Comparison of ENCODE assay signal across 1 cellular context in the genomic region with DNA sequence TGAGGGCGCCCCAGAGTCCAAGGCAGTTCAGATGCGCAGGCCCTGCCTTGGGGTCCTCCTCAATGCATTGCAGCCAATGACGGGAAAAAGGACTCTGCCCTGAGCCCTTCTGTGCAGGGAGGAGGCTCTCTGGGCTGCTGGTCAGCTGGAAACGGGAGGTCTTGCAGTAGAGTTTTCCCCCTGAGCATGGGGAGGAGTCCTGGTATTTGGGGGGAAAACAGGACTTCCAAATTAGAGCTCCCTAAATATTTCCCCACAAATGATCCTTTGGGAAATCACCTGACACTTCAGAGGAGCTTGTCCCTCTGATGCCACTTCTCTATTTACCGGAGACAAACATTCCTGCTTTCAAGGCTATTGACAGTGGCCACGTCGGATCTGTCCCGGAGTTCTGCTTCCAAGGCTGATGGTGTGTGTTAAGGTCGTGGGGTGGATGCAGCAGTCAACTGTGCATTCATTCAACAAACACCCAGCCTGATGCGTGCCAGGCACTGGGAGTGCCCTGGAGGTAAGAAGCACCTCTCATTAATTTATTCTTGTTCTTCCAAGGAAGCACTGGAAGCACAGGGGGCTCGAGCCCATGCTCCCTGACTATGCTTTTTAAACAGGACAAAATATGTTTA.
TF ChIP-seq lines count a peak whose summit lies in the region.

No MANE protein-coding gene starts in this region.

TF ChIP-seq in HepG2, 621 proteins besides CTCF, POLR2A, EP300 and RAD21 (continued from another document and continues in another):
- TF ChIP-seq, protein P1, sequence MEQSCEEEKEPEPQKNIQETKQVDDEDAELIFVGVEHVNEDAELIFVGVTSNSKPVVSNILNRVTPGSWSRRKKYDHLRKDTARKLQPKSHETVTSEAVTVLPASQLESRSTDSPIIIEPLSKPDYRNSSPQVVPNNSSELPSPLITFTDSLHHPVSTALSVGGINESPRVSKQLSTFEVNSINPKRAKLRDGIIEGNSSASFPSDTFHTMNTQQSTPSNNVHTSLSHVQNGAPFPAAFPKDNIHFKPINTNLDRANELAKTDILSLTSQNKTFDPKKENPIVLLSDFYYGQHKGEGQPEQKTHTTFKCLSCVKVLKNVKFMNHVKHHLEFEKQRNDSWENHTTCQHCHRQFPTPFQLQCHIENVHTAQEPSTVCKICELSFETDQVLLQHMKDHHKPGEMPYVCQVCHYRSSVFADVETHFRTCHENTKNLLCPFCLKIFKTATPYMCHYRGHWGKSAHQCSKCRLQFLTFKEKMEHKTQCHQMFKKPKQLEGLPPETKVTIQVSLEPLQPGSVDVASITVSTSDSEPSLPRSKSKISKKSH (CRISPR knock-in tag; IDR thresholded peaks at IDR 0.05; ENCODE audit: borderline replicate concordance): 0 out of 2 replicates have a peak, but pooled peaks have one; percentile 40
- TF ChIP-seq ARNT2 (CRISPR knock-in tag; IDR thresholded peaks at IDR 0.05; ENCODE audit: low read depth): peak; percentile 89
- TF ChIP-seq, protein P2, sequence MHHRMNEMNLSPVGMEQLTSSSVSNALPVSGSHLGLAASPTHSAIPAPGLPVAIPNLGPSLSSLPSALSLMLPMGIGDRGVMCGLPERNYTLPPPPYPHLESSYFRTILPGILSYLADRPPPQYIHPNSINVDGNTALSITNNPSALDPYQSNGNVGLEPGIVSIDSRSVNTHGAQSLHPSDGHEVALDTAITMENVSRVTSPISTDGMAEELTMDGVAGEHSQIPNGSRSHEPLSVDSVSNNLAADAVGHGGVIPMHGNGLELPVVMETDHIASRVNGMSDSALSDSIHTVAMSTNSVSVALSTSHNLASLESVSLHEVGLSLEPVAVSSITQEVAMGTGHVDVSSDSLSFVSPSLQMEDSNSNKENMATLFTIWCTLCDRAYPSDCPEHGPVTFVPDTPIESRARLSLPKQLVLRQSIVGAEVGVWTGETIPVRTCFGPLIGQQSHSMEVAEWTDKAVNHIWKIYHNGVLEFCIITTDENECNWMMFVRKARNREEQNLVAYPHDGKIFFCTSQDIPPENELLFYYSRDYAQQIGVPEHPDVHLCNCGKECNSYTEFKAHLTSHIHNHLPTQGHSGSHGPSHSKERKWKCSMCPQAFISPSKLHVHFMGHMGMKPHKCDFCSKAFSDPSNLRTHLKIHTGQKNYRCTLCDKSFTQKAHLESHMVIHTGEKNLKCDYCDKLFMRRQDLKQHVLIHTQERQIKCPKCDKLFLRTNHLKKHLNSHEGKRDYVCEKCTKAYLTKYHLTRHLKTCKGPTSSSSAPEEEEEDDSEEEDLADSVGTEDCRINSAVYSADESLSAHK (CRISPR knock-in tag; IDR thresholded peaks at IDR 0.05; ENCODE audit: borderline replicate concordance): peak; percentile 57; the same call in 1 of the 2 replicates
- TF ChIP-seq SATB2 (CRISPR knock-in tag; IDR thresholded peaks at IDR 0.05): no peak; the same call in 1 of the 2 replicates
- TF ChIP-seq PPARG (CRISPR knock-in tag; conservative IDR thresholded peaks at IDR 0.05): peak; percentile 90
- TF ChIP-seq, protein P3, sequence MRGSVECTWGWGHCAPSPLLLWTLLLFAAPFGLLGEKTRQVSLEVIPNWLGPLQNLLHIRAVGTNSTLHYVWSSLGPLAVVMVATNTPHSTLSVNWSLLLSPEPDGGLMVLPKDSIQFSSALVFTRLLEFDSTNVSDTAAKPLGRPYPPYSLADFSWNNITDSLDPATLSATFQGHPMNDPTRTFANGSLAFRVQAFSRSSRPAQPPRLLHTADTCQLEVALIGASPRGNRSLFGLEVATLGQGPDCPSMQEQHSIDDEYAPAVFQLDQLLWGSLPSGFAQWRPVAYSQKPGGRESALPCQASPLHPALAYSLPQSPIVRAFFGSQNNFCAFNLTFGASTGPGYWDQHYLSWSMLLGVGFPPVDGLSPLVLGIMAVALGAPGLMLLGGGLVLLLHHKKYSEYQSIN (CRISPR knock-in tag; IDR thresholded peaks at IDR 0.05; ENCODE audit: borderline replicate concordance): no peak
- TF ChIP-seq, protein P4, sequence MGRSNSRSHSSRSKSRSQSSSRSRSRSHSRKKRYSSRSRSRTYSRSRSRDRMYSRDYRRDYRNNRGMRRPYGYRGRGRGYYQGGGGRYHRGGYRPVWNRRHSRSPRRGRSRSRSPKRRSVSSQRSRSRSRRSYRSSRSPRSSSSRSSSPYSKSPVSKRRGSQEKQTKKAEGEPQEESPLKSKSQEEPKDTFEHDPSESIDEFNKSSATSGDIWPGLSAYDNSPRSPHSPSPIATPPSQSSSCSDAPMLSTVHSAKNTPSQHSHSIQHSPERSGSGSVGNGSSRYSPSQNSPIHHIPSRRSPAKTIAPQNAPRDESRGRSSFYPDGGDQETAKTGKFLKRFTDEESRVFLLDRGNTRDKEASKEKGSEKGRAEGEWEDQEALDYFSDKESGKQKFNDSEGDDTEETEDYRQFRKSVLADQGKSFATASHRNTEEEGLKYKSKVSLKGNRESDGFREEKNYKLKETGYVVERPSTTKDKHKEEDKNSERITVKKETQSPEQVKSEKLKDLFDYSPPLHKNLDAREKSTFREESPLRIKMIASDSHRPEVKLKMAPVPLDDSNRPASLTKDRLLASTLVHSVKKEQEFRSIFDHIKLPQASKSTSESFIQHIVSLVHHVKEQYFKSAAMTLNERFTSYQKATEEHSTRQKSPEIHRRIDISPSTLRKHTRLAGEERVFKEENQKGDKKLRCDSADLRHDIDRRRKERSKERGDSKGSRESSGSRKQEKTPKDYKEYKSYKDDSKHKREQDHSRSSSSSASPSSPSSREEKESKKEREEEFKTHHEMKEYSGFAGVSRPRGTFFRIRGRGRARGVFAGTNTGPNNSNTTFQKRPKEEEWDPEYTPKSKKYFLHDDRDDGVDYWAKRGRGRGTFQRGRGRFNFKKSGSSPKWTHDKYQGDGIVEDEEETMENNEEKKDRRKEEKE (IDR thresholded peaks at IDR 0.05): no peak
- TF ChIP-seq, protein P5, sequence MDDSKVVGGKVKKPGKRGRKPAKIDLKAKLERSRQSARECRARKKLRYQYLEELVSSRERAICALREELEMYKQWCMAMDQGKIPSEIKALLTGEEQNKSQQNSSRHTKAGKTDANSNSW (CRISPR knock-in tag; IDR thresholded peaks at IDR 0.05; ENCODE audit: borderline replicate concordance): no peak
- TF ChIP-seq, protein P6, sequence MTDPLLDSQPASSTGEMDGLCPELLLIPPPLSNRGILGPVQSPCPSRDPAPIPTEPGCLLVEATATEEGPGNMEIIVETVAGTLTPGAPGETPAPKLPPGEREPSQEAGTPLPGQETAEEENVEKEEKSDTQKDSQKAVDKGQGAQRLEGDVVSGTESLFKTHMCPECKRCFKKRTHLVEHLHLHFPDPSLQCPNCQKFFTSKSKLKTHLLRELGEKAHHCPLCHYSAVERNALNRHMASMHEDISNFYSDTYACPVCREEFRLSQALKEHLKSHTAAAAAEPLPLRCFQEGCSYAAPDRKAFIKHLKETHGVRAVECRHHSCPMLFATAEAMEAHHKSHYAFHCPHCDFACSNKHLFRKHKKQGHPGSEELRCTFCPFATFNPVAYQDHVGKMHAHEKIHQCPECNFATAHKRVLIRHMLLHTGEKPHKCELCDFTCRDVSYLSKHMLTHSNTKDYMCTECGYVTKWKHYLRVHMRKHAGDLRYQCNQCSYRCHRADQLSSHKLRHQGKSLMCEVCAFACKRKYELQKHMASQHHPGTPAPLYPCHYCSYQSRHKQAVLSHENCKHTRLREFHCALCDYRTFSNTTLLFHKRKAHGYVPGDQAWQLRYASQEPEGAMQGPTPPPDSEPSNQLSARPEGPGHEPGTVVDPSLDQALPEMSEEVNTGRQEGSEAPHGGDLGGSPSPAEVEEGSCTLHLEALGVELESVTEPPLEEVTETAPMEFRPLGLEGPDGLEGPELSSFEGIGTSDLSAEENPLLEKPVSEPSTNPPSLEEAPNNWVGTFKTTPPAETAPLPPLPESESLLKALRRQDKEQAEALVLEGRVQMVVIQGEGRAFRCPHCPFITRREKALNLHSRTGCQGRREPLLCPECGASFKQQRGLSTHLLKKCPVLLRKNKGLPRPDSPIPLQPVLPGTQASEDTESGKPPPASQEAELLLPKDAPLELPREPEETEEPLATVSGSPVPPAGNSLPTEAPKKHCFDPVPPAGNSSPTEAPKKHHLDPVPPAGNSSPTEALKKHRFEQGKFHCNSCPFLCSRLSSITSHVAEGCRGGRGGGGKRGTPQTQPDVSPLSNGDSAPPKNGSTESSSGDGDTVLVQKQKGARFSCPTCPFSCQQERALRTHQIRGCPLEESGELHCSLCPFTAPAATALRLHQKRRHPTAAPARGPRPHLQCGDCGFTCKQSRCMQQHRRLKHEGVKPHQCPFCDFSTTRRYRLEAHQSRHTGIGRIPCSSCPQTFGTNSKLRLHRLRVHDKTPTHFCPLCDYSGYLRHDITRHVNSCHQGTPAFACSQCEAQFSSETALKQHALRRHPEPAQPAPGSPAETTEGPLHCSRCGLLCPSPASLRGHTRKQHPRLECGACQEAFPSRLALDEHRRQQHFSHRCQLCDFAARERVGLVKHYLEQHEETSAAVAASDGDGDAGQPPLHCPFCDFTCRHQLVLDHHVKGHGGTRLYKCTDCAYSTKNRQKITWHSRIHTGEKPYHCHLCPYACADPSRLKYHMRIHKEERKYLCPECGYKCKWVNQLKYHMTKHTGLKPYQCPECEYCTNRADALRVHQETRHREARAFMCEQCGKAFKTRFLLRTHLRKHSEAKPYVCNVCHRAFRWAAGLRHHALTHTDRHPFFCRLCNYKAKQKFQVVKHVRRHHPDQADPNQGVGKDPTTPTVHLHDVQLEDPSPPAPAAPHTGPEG (CRISPR knock-in tag; IDR thresholded peaks at IDR 0.05): peak; percentile 76; the same call in 1 of the 2 replicates
- TF ChIP-seq ZNF644 (CRISPR knock-in tag; IDR thresholded peaks at IDR 0.05; ENCODE audit: low read depth): peak; percentile 69; the same call in 1 of the 2 replicates
- TF ChIP-seq SRY (CRISPR knock-in tag; IDR thresholded peaks at IDR 0.05): no peak
- no peak for TF ChIP-seq PAWR (CRISPR knock-in tag; IDR thresholded peaks at IDR 0.05; ENCODE audit: borderline replicate concordance)
- TF ChIP-seq GZF1 (CRISPR knock-in tag; IDR thresholded peaks at IDR 0.05): no peak
- TF ChIP-seq, protein P7, sequence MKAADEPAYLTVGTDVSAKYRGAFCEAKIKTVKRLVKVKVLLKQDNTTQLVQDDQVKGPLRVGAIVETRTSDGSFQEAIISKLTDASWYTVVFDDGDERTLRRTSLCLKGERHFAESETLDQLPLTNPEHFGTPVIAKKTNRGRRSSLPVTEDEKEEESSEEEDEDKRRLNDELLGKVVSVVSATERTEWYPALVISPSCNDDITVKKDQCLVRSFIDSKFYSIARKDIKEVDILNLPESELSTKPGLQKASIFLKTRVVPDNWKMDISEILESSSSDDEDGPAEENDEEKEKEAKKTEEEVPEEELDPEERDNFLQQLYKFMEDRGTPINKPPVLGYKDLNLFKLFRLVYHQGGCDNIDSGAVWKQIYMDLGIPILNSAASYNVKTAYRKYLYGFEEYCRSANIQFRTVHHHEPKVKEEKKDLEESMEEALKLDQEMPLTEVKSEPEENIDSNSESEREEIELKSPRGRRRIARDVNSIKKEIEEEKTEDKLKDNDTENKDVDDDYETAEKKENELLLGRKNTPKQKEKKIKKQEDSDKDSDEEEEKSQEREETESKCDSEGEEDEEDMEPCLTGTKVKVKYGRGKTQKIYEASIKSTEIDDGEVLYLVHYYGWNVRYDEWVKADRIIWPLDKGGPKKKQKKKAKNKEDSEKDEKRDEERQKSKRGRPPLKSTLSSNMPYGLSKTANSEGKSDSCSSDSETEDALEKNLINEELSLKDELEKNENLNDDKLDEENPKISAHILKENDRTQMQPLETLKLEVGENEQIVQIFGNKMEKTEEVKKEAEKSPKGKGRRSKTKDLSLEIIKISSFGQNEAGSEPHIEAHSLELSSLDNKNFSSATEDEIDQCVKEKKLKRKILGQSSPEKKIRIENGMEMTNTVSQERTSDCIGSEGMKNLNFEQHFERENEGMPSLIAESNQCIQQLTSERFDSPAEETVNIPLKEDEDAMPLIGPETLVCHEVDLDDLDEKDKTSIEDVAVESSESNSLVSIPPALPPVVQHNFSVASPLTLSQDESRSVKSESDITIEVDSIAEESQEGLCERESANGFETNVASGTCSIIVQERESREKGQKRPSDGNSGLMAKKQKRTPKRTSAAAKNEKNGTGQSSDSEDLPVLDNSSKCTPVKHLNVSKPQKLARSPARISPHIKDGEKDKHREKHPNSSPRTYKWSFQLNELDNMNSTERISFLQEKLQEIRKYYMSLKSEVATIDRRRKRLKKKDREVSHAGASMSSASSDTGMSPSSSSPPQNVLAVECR (CRISPR knock-in tag; IDR thresholded peaks at IDR 0.05; ENCODE audit: borderline replicate concordance): peak; percentile 51; the same call in 1 of the 2 replicates
- TF ChIP-seq ZNF672 (CRISPR knock-in tag; IDR thresholded peaks at IDR 0.05): no peak
- TF ChIP-seq YEATS4 (CRISPR knock-in tag; IDR thresholded peaks at IDR 0.05; ENCODE audit: borderline replicate concordance): peak; percentile 80; the same call in 1 of the 2 replicates
- TF ChIP-seq, protein P8, sequence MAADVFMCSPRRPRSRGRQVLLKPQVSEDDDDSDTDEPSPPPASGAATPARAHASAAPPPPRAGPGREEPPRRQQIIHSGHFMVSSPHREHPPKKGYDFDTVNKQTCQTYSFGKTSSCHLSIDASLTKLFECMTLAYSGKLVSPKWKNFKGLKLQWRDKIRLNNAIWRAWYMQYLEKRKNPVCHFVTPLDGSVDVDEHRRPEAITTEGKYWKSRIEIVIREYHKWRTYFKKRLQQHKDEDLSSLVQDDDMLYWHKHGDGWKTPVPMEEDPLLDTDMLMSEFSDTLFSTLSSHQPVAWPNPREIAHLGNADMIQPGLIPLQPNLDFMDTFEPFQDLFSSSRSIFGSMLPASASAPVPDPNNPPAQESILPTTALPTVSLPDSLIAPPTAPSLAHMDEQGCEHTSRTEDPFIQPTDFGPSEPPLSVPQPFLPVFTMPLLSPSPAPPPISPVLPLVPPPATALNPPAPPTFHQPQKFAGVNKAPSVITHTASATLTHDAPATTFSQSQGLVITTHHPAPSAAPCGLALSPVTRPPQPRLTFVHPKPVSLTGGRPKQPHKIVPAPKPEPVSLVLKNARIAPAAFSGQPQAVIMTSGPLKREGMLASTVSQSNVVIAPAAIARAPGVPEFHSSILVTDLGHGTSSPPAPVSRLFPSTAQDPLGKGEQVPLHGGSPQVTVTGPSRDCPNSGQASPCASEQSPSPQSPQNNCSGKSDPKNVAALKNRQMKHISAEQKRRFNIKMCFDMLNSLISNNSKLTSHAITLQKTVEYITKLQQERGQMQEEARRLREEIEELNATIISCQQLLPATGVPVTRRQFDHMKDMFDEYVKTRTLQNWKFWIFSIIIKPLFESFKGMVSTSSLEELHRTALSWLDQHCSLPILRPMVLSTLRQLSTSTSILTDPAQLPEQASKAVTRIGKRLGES (CRISPR knock-in tag; IDR thresholded peaks at IDR 0.05; ENCODE audit: borderline replicate concordance): no peak
- no peak for TF ChIP-seq NFIB (CRISPR knock-in tag; IDR thresholded peaks at IDR 0.05; ENCODE audit: borderline replicate concordance)
- TF ChIP-seq ZNF557 (CRISPR knock-in tag; IDR thresholded peaks at IDR 0.05): peak; percentile 88; the same call in 1 of the 2 replicates
- TF ChIP-seq, protein P9, sequence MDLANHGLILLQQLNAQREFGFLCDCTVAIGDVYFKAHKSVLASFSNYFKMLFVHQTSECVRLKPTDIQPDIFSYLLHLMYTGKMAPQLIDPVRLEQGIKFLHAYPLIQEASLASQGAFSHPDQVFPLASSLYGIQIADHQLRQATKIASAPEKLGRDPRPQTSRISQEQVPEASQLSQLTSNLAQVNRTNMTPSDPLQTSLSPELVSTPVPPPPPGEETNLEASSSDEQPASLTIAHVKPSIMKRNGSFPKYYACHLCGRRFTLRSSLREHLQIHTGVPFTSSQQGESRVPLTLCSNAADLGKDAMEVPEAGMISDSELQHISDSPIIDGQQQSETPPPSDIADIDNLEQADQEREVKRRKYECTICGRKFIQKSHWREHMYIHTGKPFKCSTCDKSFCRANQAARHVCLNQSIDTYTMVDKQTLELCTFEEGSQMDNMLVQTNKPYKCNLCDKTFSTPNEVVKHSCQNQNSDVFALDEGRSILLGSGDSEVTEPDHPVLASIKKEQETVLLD (CRISPR knock-in tag; IDR thresholded peaks at IDR 0.05; ENCODE audit: low read depth): no peak
- peak; percentile 90 for TF ChIP-seq SIX1 (CRISPR knock-in tag; IDR thresholded peaks at IDR 0.05; ENCODE audit: borderline replicate concordance)
- no peak for TF ChIP-seq SRSF9 (IDR thresholded peaks at IDR 0.05; ENCODE audit: borderline replicate concordance, insufficient read depth, low read depth, low read length, poor library complexity, severe bottlenecking)
- peak; percentile 99 for TF ChIP-seq LCORL (IDR thresholded peaks at IDR 0.05)
- TF ChIP-seq LCORL (CRISPR knock-in tag; IDR thresholded peaks at IDR 0.05): peak; percentile 100
- TF ChIP-seq POLR2AphosphoS5 (IDR thresholded peaks at IDR 0.05; ENCODE audit: low read depth, low read length): no peak
